ENCODE assay signal across 22 cellular contexts in genomic region chr20:62477669-62478450, GRCh38. TPM values are rescaled to one million over a fixed set of nuclear protein-coding genes. Genes with fewer than 3 reads are reported as not detected.
DNase-seq lines count a peak whose midpoint lies in the region; ATAC-seq, FAIRE-seq and TF ChIP-seq lines count a peak whose summit lies in the region.
"Had no signal": no experiment of that assay in that cellular context is flagged by ENCODE, and none has a peak within 500 bp of the region (broad histone marks: within the 10 kb centered on the region; RNA-seq: fewer than 3 reads in every experiment).

No MANE protein-coding gene starts in this region.

- no peak for DNase-seq in HepG2 (ENCODE audit: low spot score)
- DNase-seq in right lobe of liver = no peak
- peak; percentile 83 for DNase-seq in RWPE2 (ENCODE audit: low spot score)
- DNase-seq in glutamatergic neuron = peak; percentile 64
- DNase-seq in type B pancreatic cell (ENCODE audit: extremely low spot score, unreplicated experiment) = no peak
- DNase-seq in naive thymus-derived CD4-positive, alpha-beta T cell = no peak
- no peak for DNase-seq in NCI-H1105 treated with DMSO at 0.1 percent for 48 hours (lab: John Stamatoyannopoulos, UW)
- DNase-seq: activated gamma-delta T cell; colonic mucosa; KBM-7; left colon; NCI-H1436; NCI-H446; stimulated activated naive CD8-positive, alpha-beta T cell treated with anti-CD3 and anti-CD28 coated beads, Interleukin-15, Interleukin-2, amounts not matched to agents 100 U/mL and 50 U/mL, for 24 hours; SW 1271 had no signal

- H3K9ac ChIP-seq in HepG2 (ENCODE audit: insufficient read depth, low read depth, low read length) = no peak overlapping the region

- CTCF ChIA-PET in HepG2 (lab: Yijun Ruan, JAX; ENCODE audit: low intra/inter-chr PET ratio, low total read pairs) = interaction anchor here (1.3 kb wide), 1 partner anchor 22 kb away, joined by 3 read pairs; no protein-coding TSS in a partner anchor
- CTCF ChIA-PET in naive thymus-derived CD4-positive, alpha-beta T cell (lab: Charles Lee) = no interaction called here

- no TSS peak for BruUV-seq in HepG2 (replicated peaks; lab: Mats Ljungman, UMichigan)

- peaks cover 5% of the 10 kb centered on the region for H3K4me1 ChIP-seq in HepG2 (ENCODE audit: insufficient read depth, low read length)
- peaks cover 0 to 5% (median 0%) of the 10 kb centered on the region in 4 donors for H3K4me1 ChIP-seq in right lobe of liver
- H3K4me1 ChIP-seq in RWPE2 (ENCODE audit: insufficient read depth, poor library complexity, severe bottlenecking) = no peaks in the 10 kb centered on the region
- no peaks in the 10 kb centered on the region for H3K4me1 ChIP-seq in naive thymus-derived CD4-positive, alpha-beta T cell (ENCODE audit: control insufficient read depth in 2 of 2, insufficient read depth in 2 of 2, low read length in 2 of 2)
- H3K4me1 ChIP-seq: colonic mucosa had no signal

- H2AFZ ChIP-seq in HepG2 (ENCODE audit: low read length) = no peak overlapping the region

- TF ChIP-seq EP300 in HepG2 (IDR thresholded peaks at IDR 0.05; ENCODE audit: low read depth in 2 of 2, low read length in 2 of 2) (no peak), HepG2 (CRISPR knock-in tag; IDR thresholded peaks at IDR 0.05; ENCODE audit: borderline replicate concordance) (no peak)

- no peak overlapping the region for H3K27ac Mint-ChIP-seq in glutamatergic neuron (ENCODE audit: unreplicated experiment)
- H3K27ac Mint-ChIP-seq in type B pancreatic cell = peak overlapping the region; percentile 70
- no peak overlapping the region for H3K27ac Mint-ChIP-seq in naive thymus-derived CD4-positive, alpha-beta T cell

- H3K9me3 Mint-ChIP-seq in glutamatergic neuron (ENCODE audit: unreplicated experiment) (peaks cover 4% of the 10 kb centered on the region), type B pancreatic cell (no peaks in the 10 kb centered on the region)
- H3K9me3 Mint-ChIP-seq in naive thymus-derived CD4-positive, alpha-beta T cell = no peaks in the 10 kb centered on the region

- TF ChIP-seq POLR2A in HepG2 (IDR thresholded peaks at IDR 0.05; ENCODE audit: insufficient read depth in 1 of 2, low read depth in 2 of 2, low read length in 2 of 2) (no peak), right lobe of liver (IDR thresholded peaks at IDR 0.05) (no peak)

- H3K36me3 Mint-ChIP-seq in glutamatergic neuron (ENCODE audit: unreplicated experiment) = no peaks in the 10 kb centered on the region
- H3K36me3 Mint-ChIP-seq in type B pancreatic cell = no peaks in the 10 kb centered on the region
- peaks cover 0 to 4% (median 0%) of the 10 kb centered on the region in 5 donors for H3K36me3 Mint-ChIP-seq in naive thymus-derived CD4-positive, alpha-beta T cell

- peak; percentile 67 for FAIRE-seq in HepG2 (lab: Jason Lieb, UNC)
- FAIRE-seq: G401.6, H54 had no signal

- H3K4me3 Mint-ChIP-seq in glutamatergic neuron (ENCODE audit: unreplicated experiment) (no peak overlapping the region), type B pancreatic cell (peak overlapping the region; percentile 76)
- H3K4me3 Mint-ChIP-seq in naive thymus-derived CD4-positive, alpha-beta T cell = peak overlapping the region in 2 of 10 donors; percentile 50 to 74

- no peaks in the 10 kb centered on the region for H3K79me2 ChIP-seq in HepG2 (ENCODE audit: insufficient read depth, low read length)

- H3K27ac ChIP-seq in HepG2 (ENCODE audit: extremely low read length, insufficient read depth, low read length) = no peak overlapping the region
- no peak overlapping the region for H3K27ac ChIP-seq in right lobe of liver
- no peak overlapping the region for H3K27ac ChIP-seq in RWPE2 (ENCODE audit: poor library complexity, severe bottlenecking)
- no peak overlapping the region for H3K27ac ChIP-seq in naive thymus-derived CD4-positive, alpha-beta T cell (ENCODE audit: low read depth, low read length)
- H3K27ac ChIP-seq: ascending aorta, colonic mucosa had no signal

- peaks cover 22 to 57% of the 10 kb centered on the region in 2 experiments; a peak in 4 of 5 replicates for H3K27me3 ChIP-seq in HepG2 (ENCODE audit: control insufficient read depth in 1 of 2, insufficient read depth in 2 of 2, low read length in 2 of 2)
- peaks cover 0 to 21% of the 10 kb centered on the region in 2 donors for H3K27me3 ChIP-seq in right lobe of liver
- peaks cover 89% of the 10 kb centered on the region for H3K27me3 ChIP-seq in RWPE2 (ENCODE audit: insufficient read depth, poor library complexity, severe bottlenecking)
- peaks cover 1 to 3% of the 10 kb centered on the region in 2 donors for H3K27me3 ChIP-seq in naive thymus-derived CD4-positive, alpha-beta T cell (ENCODE audit: control insufficient read depth in 2 of 2, insufficient read depth in 2 of 2, low read length in 2 of 2)

- H3K4me1 Mint-ChIP-seq in glutamatergic neuron (ENCODE audit: low read depth, unreplicated experiment) (peaks cover 3% of the 10 kb centered on the region), type B pancreatic cell (ENCODE audit: unreplicated experiment) (peaks cover 25% of the 10 kb centered on the region)
- H3K4me1 Mint-ChIP-seq in naive thymus-derived CD4-positive, alpha-beta T cell = peaks cover 0 to 10% (median 6%) of the 10 kb centered on the region in 7 donors

- H3K4me3 ChIP-seq in HepG2 (replicated peaks in 1 of 3; ENCODE audit: insufficient read depth in 1 of 3, low read depth in 2 of 3, low read length in 3 of 3) = no peak overlapping the region
- no peak overlapping the region for H3K4me3 ChIP-seq in right lobe of liver
- H3K4me3 ChIP-seq in RWPE2 (ENCODE audit: severe bottlenecking) = no peak overlapping the region
- H3K4me3 ChIP-seq in naive thymus-derived CD4-positive, alpha-beta T cell (ENCODE audit: low read length) = no peak overlapping the region
- H3K4me3 ChIP-seq: ascending aorta, colonic mucosa had no signal

- ATAC-seq in HepG2 (peak; percentile 63), right lobe of liver (no peak), RWPE2 (ENCODE audit: low read depth) (peak; percentile 15; the same call in 1 of the 3 replicates), HG03457 (IDR thresholded peaks at IDR 0.05; ENCODE audit: unreplicated experiment) (no peak)
- no peak for ATAC-seq in naive thymus-derived CD4-positive, alpha-beta T cell
- ATAC-seq: esophagus mucosa; left colon; stimulated activated naive CD8-positive, alpha-beta T cell treated with anti-CD3 and anti-CD28 coated beads, Interleukin-15, Interleukin-2, amounts not matched to agents 100 U/mL and 50 U/mL, for 24 hours had no signal

- WGBS in HepG2 (ENCODE audit: low lambda C conversion rate) = 22% methylated on average over 37 of the region's 37 CpGs
- 16% methylated on average over 9 of the region's 37 CpGs for WGBS in right lobe of liver (ENCODE audit: insufficient coverage, low coverage, low lambda C conversion rate, missing lambda C conversion rate)

- intact Hi-C loops in HepG2 (cut with micrococcal nuclease; ENCODE audit: unreplicated experiment) = no loop called here
- intact Hi-C loops in right lobe of liver (cut with DNase I) = no loop called here
- intact Hi-C loops in naive thymus-derived CD4-positive, alpha-beta T cell (cut with micrococcal nuclease) = no loop called here

- peaks cover 9% of the 10 kb centered on the region; the same call in 1 of the 2 replicates for H4K20me1 ChIP-seq in HepG2 (ENCODE audit: insufficient read depth, low read length)

- H3K4me2 ChIP-seq in HepG2 (ENCODE audit: low read depth, low read length) = no peak overlapping the region

- H3K36me3 ChIP-seq in HepG2 (replicated peaks in 1 of 2; ENCODE audit: control insufficient read depth in 1 of 2, insufficient read depth in 2 of 2, low read length in 2 of 2) (no peaks in the 10 kb centered on the region), right lobe of liver (no peaks in the 10 kb centered on the region), RWPE2 (ENCODE audit: low read depth) (no peaks in the 10 kb centered on the region)
- no peaks in the 10 kb centered on the region for H3K36me3 ChIP-seq in naive thymus-derived CD4-positive, alpha-beta T cell (ENCODE audit: control insufficient read depth in 2 of 3, insufficient read depth in 3 of 3, low read length in 3 of 3)
- H3K36me3 ChIP-seq: ascending aorta, colonic mucosa had no signal

- TF ChIP-seq CTCF in HepG2 (CRISPR knock-in tag; IDR thresholded peaks at IDR 0.05) (peak; percentile 67), right lobe of liver (IDR thresholded peaks at IDR 0.05) (no peak), RWPE2 (IDR thresholded peaks at IDR 0.05; ENCODE audit: poor library complexity, severe bottlenecking) (peak; percentile 79), glutamatergic neuron (IDR thresholded peaks at IDR 0.05; ENCODE audit: partially characterized antibody, unreplicated experiment) (no peak), type B pancreatic cell (conservative IDR thresholded peaks at IDR 0.05) (peak; percentile 39)

- TF ChIP-seq RAD21 in HepG2 (CRISPR knock-in tag; IDR thresholded peaks at IDR 0.05) = no peak

- POLR2A ChIA-PET in HepG2 (lab: Yijun Ruan, JAX) = no interaction called here
- POLR2A ChIA-PET in naive thymus-derived CD4-positive, alpha-beta T cell (lab: Charles Lee) = no interaction called here

- H3K27me3 Mint-ChIP-seq in glutamatergic neuron (ENCODE audit: unreplicated experiment) = peaks cover 15% of the 10 kb centered on the region
- peaks cover 35% of the 10 kb centered on the region for H3K27me3 Mint-ChIP-seq in type B pancreatic cell
- peaks cover 29 to 60% (median 40%) of the 10 kb centered on the region in 5 donors for H3K27me3 Mint-ChIP-seq in naive thymus-derived CD4-positive, alpha-beta T cell

- in situ Hi-C loops in HepG2 (cut with HindIII; ENCODE audit: extremely low pct_ligation_motif_present, low pct_unique_long_range_greater_than_20kb) = no loop called here

- H3K9me3 ChIP-seq in HepG2 (ENCODE audit: low read length) (no peaks in the 10 kb centered on the region), right lobe of liver (no peaks in the 10 kb centered on the region), RWPE2 (ENCODE audit: severe bottlenecking) (no peaks in the 10 kb centered on the region)
- no peaks in the 10 kb centered on the region for H3K9me3 ChIP-seq in naive thymus-derived CD4-positive, alpha-beta T cell (ENCODE audit: control insufficient read depth in 2 of 3, low read length in 3 of 3)
- H3K9me3 ChIP-seq: ascending aorta, colonic mucosa had no signal

RNA-seq across cellular contexts. Expression of gene GATA5, which starts 2.1 kb away (rescaled TPM):
- total RNA-seq in HepG2 (2016; rRNA removed; fragmentation: Illumina TruSeq; extraction: Trizol) (0.20 and 0.39 TPM in 2 replicates), right lobe of liver (under 1 TPM; 0.12 to 0.56 (median 0.26) TPM), glutamatergic neuron (ENCODE audit: unreplicated experiment) (1.3 TPM), type B pancreatic cell (ENCODE audit: low replicate concordance) (10.8 and 12.8 TPM in 2 replicates)
- 0.09 and 0.10 TPM in 2 replicates for total RNA-seq in HepG2 (2016; cell fraction: cytosol; rRNA removed; fragmentation: Illumina TruSeq; extraction: Trizol; ENCODE audit: low read depth)
- total RNA-seq in HepG2 (2016; cell fraction: insoluble cytoplasmic fraction; rRNA removed; fragmentation: Illumina TruSeq; extraction: Trizol) = 0.10 and 0.32 TPM in 2 replicates
- 0.31 and 0.65 TPM in 2 replicates for total RNA-seq in HepG2 (2016; cell fraction: membrane; rRNA removed; fragmentation: Illumina TruSeq; extraction: Trizol)
- total RNA-seq in HepG2 (2016; cell fraction: nucleus; rRNA removed; fragmentation: Illumina TruSeq; extraction: Trizol) = 0.19 and 0.22 TPM in 2 replicates
- polyA plus RNA-seq in HepG2 (2011; rRNA removed) = 0.12 and 0.18 TPM in 2 replicates
- 0.10 and 0.19 TPM in 2 replicates for polyA plus RNA-seq in HepG2 (2011; cell fraction: cytosol; rRNA removed)
- 0.09 and 0.27 TPM in 2 replicates for polyA plus RNA-seq in HepG2 (2011; cell fraction: nucleus; rRNA removed)
- 0.05 and 0.16 TPM in 2 replicates for polyA plus RNA-seq in HepG2 (2012)
- 0.26 and 0.33 TPM in 2 replicates for polyA plus RNA-seq in HepG2 (2016; cell fraction: cytosol; fragmentation: Illumina TruSeq; extraction: Trizol; ENCODE audit: low read depth)
- 0.29 and 0.56 TPM in 2 replicates for polyA plus RNA-seq in HepG2 (2016; cell fraction: insoluble cytoplasmic fraction; fragmentation: Illumina TruSeq; extraction: Trizol; ENCODE audit: low read depth)
- polyA plus RNA-seq in HepG2 (2016; cell fraction: membrane; fragmentation: Illumina TruSeq; extraction: Trizol; ENCODE audit: low read depth) = 0.41 and 0.42 TPM in 2 replicates
- 0.41 and 0.80 TPM in 2 replicates for polyA plus RNA-seq in HepG2 (2016; cell fraction: nucleus; fragmentation: Illumina TruSeq; extraction: Trizol; ENCODE audit: insufficient read depth, low read depth)
- polyA minus RNA-seq in HepG2 (2011; rRNA and poly(A)+ RNA removed; ENCODE audit: low replicate concordance) = 0.18 TPM in 1 of 2 replicates, not detected in the other
- polyA minus RNA-seq in HepG2 (2011; cell fraction: cytosol; rRNA and poly(A)+ RNA removed) = not detected in 2 replicates
- polyA minus RNA-seq in HepG2 (2011; cell fraction: nucleus; rRNA and poly(A)+ RNA removed) = not detected in 2 replicates
- not detected for total RNA-seq in naive thymus-derived CD4-positive, alpha-beta T cell
- polyA plus RNA-seq in naive thymus-derived CD4-positive, alpha-beta T cell = not detected
- total RNA-seq: ascending aorta, esophagus mucosa, left colon had no signal
- polyA plus RNA-seq: AG04450 had no signal

RNA-seq across cellular contexts. Expression of gene RBBP8NL, which starts 50.5 kb away (rescaled TPM):
- total RNA-seq in HepG2 (2016; rRNA removed; fragmentation: Illumina TruSeq; extraction: Trizol) (0.46 and 0.86 TPM in 2 replicates), right lobe of liver (not detected), glutamatergic neuron (ENCODE audit: unreplicated experiment) (not detected), type B pancreatic cell (ENCODE audit: low replicate concordance) (7.3 and 17.9 TPM in 2 replicates)
- total RNA-seq in HepG2 (2016; cell fraction: cytosol; rRNA removed; fragmentation: Illumina TruSeq; extraction: Trizol; ENCODE audit: low read depth) = 0.30 and 0.62 TPM in 2 replicates
- 0.65 and 0.76 TPM in 2 replicates for total RNA-seq in HepG2 (2016; cell fraction: insoluble cytoplasmic fraction; rRNA removed; fragmentation: Illumina TruSeq; extraction: Trizol)
- total RNA-seq in HepG2 (2016; cell fraction: membrane; rRNA removed; fragmentation: Illumina TruSeq; extraction: Trizol) = 0.52 and 0.65 TPM in 2 replicates
- 0.78 and 0.81 TPM in 2 replicates for total RNA-seq in HepG2 (2016; cell fraction: nucleus; rRNA removed; fragmentation: Illumina TruSeq; extraction: Trizol)
- polyA plus RNA-seq in HepG2 (2011; rRNA removed) = 0.69 and 0.82 TPM in 2 replicates
- 0.46 and 0.94 TPM in 2 replicates for polyA plus RNA-seq in HepG2 (2011; cell fraction: cytosol; rRNA removed)
- polyA plus RNA-seq in HepG2 (2011; cell fraction: nucleus; rRNA removed) = 1.1 and 1.2 TPM in 2 replicates
- polyA plus RNA-seq in HepG2 (2012) = 0.24 and 0.42 TPM in 2 replicates
- 0.52 and 0.54 TPM in 2 replicates for polyA plus RNA-seq in HepG2 (2016; cell fraction: cytosol; fragmentation: Illumina TruSeq; extraction: Trizol; ENCODE audit: low read depth)
- polyA plus RNA-seq in HepG2 (2016; cell fraction: insoluble cytoplasmic fraction; fragmentation: Illumina TruSeq; extraction: Trizol; ENCODE audit: low read depth) = 0.67 and 0.91 TPM in 2 replicates
- polyA plus RNA-seq in HepG2 (2016; cell fraction: membrane; fragmentation: Illumina TruSeq; extraction: Trizol; ENCODE audit: low read depth) = 0.51 and 0.60 TPM in 2 replicates
- polyA plus RNA-seq in HepG2 (2016; cell fraction: nucleus; fragmentation: Illumina TruSeq; extraction: Trizol; ENCODE audit: insufficient read depth, low read depth) = 0.97 and 1.1 TPM in 2 replicates
- 0.40 TPM in 1 of 2 replicates, not detected in the other for polyA minus RNA-seq in HepG2 (2011; rRNA and poly(A)+ RNA removed; ENCODE audit: low replicate concordance)
- 0.40 TPM in 1 of 2 replicates, not detected in the other for polyA minus RNA-seq in HepG2 (2011; cell fraction: cytosol; rRNA and poly(A)+ RNA removed)
- polyA minus RNA-seq in HepG2 (2011; cell fraction: nucleus; rRNA and poly(A)+ RNA removed) = 0.26 and 0.75 TPM in 2 replicates
- not detected for total RNA-seq in naive thymus-derived CD4-positive, alpha-beta T cell
- polyA plus RNA-seq in naive thymus-derived CD4-positive, alpha-beta T cell = not detected
- total RNA-seq: ascending aorta, posterior vena cava had no signal
- polyA plus RNA-seq: AG04450 had no signal

Comparison
In these comparisons a context has a peak if more than half of its experiments do, and no peak if none do; other contexts are left out.
1. ATAC-seq: peak in HepG2 (single experiment) and RWPE2 (single experiment); none in right lobe of liver (0 of 4), HG03457 (single experiment) and naive thymus-derived CD4-positive, alpha-beta T cell (single experiment).
2. CTCF ChIP-seq: peak in HepG2 (single experiment), RWPE2 (single experiment) and type B pancreatic cell (single experiment); none in right lobe of liver (0 of 4) and glutamatergic neuron (single experiment).
3. DNase-seq: peak in RWPE2 (single experiment) and glutamatergic neuron (single experiment); none in HepG2 (single experiment), right lobe of liver (0 of 3), type B pancreatic cell (single experiment), naive thymus-derived CD4-positive, alpha-beta T cell (0 of 9) and NCI-H1105 treated with DMSO at 0.1 percent for 48 hours (single experiment).